In the genomic region with DNA sequence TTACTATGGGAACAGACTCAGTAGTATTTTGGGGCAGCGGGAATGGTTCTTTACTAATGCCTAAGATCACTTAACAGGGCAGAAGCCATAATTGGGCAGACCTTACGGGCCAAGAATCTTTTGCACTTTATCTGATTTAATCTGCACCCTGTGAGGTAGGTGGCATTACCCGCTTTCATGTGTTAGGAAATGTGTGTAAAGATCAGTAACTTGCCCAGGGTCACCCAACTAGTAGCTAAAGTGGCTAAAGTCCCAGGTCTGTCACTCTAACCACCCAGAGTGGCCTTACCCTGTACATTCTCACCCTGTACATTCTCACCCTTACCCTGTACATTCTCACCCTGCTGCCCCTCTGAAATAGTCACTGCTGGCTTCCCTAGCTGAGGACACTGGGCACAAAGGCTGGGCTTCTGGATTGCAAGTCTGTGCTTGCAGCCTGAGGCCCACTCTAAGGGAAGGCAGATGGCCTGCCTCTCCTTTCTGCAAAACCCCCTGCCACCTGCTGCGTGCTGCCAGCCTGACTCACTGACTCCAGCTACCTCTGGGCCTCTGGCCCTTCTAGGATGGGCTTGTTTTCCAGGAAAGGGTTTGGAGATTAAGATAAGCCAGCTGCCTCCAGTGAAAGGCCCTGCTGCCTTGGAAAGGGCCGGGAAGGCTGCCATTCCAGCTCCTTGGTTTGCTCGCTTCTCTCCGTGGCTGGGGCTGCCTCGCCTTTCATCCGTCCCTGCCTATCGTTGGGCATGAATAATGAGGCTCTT, we compare ENCODE assay signal across 1 cellular context.
TF ChIP-seq lines count a peak whose summit lies in the region.

No MANE protein-coding gene starts in this region.

TF ChIP-seq in GM23338, 12 proteins besides CTCF, POLR2A, EP300 and RAD21 (continued from another document):
- TF ChIP-seq, protein P1, sequence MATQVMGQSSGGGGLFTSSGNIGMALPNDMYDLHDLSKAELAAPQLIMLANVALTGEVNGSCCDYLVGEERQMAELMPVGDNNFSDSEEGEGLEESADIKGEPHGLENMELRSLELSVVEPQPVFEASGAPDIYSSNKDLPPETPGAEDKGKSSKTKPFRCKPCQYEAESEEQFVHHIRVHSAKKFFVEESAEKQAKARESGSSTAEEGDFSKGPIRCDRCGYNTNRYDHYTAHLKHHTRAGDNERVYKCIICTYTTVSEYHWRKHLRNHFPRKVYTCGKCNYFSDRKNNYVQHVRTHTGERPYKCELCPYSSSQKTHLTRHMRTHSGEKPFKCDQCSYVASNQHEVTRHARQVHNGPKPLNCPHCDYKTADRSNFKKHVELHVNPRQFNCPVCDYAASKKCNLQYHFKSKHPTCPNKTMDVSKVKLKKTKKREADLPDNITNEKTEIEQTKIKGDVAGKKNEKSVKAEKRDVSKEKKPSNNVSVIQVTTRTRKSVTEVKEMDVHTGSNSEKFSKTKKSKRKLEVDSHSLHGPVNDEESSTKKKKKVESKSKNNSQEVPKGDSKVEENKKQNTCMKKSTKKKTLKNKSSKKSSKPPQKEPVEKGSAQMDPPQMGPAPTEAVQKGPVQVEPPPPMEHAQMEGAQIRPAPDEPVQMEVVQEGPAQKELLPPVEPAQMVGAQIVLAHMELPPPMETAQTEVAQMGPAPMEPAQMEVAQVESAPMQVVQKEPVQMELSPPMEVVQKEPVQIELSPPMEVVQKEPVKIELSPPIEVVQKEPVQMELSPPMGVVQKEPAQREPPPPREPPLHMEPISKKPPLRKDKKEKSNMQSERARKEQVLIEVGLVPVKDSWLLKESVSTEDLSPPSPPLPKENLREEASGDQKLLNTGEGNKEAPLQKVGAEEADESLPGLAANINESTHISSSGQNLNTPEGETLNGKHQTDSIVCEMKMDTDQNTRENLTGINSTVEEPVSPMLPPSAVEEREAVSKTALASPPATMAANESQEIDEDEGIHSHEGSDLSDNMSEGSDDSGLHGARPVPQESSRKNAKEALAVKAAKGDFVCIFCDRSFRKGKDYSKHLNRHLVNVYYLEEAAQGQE (IDR thresholded peaks at IDR 0.05; ENCODE audit: unreplicated experiment) = no peak
- TF ChIP-seq JUNB (IDR thresholded peaks at IDR 0.05; ENCODE audit: unreplicated experiment) (no peak), POLR2AphosphoS5 (IDR thresholded peaks at IDR 0.05; ENCODE audit: low read depth) (no peak), ZNF331 (CRISPR knock-in tag; IDR thresholded peaks at IDR 0.05; ENCODE audit: low read depth) (no peak)
- TF ChIP-seq, protein P2, sequence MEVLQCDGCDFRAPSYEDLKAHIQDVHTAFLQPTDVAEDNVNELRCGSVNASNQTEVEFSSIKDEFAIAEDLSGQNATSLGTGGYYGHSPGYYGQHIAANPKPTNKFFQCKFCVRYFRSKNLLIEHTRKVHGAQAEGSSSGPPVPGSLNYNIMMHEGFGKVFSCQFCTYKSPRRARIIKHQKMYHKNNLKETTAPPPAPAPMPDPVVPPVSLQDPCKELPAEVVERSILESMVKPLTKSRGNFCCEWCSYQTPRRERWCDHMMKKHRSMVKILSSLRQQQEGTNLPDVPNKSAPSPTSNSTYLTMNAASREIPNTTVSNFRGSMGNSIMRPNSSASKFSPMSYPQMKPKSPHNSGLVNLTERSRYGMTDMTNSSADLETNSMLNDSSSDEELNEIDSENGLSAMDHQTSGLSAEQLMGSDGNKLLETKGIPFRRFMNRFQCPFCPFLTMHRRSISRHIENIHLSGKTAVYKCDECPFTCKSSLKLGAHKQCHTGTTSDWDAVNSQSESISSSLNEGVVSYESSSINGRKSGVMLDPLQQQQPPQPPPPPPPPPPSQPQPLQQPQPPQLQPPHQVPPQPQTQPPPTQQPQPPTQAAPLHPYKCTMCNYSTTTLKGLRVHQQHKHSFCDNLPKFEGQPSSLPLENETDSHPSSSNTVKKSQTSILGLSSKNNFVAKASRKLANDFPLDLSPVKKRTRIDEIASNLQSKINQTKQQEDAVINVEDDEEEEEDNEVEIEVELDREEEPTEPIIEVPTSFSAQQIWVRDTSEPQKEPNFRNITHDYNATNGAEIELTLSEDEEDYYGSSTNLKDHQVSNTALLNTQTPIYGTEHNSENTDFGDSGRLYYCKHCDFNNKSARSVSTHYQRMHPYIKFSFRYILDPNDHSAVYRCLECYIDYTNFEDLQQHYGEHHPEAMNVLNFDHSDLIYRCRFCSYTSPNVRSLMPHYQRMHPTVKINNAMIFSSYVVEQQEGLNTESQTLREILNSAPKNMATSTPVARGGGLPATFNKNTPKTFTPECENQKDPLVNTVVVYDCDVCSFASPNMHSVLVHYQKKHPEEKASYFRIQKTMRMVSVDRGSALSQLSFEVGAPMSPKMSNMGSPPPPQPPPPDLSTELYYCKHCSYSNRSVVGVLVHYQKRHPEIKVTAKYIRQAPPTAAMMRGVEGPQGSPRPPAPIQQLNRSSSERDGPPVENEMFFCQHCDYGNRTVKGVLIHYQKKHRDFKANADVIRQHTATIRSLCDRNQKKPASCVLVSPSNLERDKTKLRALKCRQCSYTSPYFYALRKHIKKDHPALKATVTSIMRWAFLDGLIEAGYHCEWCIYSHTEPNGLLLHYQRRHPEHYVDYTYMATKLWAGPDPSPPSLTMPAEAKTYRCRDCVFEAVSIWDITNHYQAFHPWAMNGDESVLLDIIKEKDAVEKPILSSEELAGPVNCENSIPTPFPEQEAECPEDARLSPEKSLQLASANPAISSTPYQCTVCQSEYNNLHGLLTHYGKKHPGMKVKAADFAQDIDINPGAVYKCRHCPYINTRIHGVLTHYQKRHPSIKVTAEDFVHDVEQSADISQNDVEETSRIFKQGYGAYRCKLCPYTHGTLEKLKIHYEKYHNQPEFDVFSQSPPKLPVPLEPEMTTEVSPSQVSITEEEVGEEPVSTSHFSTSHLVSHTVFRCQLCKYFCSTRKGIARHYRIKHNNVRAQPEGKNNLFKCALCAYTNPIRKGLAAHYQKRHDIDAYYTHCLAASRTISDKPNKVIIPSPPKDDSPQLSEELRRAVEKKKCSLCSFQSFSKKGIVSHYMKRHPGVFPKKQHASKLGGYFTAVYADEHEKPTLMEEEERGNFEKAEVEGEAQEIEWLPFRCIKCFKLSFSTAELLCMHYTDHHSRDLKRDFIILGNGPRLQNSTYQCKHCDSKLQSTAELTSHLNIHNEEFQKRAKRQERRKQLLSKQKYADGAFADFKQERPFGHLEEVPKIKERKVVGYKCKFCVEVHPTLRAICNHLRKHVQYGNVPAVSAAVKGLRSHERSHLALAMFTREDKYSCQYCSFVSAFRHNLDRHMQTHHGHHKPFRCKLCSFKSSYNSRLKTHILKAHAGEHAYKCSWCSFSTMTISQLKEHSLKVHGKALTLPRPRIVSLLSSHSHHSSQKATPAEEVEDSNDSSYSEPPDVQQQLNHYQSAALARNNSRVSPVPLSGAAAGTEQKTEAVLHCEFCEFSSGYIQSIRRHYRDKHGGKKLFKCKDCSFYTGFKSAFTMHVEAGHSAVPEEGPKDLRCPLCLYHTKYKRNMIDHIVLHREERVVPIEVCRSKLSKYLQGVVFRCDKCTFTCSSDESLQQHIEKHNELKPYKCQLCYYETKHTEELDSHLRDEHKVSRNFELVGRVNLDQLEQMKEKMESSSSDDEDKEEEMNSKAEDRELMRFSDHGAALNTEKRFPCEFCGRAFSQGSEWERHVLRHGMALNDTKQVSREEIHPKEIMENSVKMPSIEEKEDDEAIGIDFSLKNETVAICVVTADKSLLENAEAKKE (CRISPR knock-in tag; IDR thresholded peaks at IDR 0.05) = no peak
